Comparison of ENCODE assay signal across 22 cellular contexts in genomic region chr12:96099986-96100385, GRCh38.
DNase-seq lines count a peak whose midpoint lies in the region; ATAC-seq and TF ChIP-seq lines count a peak whose summit lies in the region.
"Had no signal": no experiment of that assay in that cellular context is flagged by ENCODE, and none has a peak within 500 bp of the region (broad histone marks: within the 10 kb centered on the region; RNA-seq: fewer than 3 reads in every experiment).

No MANE protein-coding gene starts in this region.

- H3K9ac ChIP-seq in OCI-LY3 (ENCODE audit: low read length), result no peak overlapping the region
- H3K9ac ChIP-seq: GM23248 had no signal

- H3K9me3 Mint-ChIP-seq in activated CD8-positive, alpha-beta memory T cell treated with anti-CD3 and anti-CD28 coated beads, Interleukin-2, amount 10 ng/mL, durations not matched to agents 7 days and 5 days (ENCODE audit: low read depth), result no peaks in the 10 kb centered on the region
- peaks cover 0 to 2% (median 0%) of the 10 kb centered on the region in 7 donors for H3K9me3 Mint-ChIP-seq in CD4-positive, CD25-positive, alpha-beta regulatory T cell

- no peaks in the 10 kb centered on the region for H4K20me1 ChIP-seq in OCI-LY3 (ENCODE audit: insufficient read depth, low read length)

- H3K27me3 ChIP-seq in CD4-positive, CD25-positive, alpha-beta regulatory T cell (ENCODE audit: control insufficient read depth, insufficient read depth, low read length), result no peaks in the 10 kb centered on the region
- H3K27me3 ChIP-seq in OCI-LY3 (ENCODE audit: low read depth, low read length), result no peaks in the 10 kb centered on the region
- H3K27me3 ChIP-seq in lower lobe of right lung (ENCODE audit: low read depth), result no peaks in the 10 kb centered on the region
- H3K27me3 ChIP-seq in SJCRH30, result no peaks in the 10 kb centered on the region
- H3K27me3 ChIP-seq: ovary, sigmoid colon, vagina had no signal

- TF ChIP-seq CTCF in OCI-LY3 (IDR thresholded peaks at IDR 0.05; ENCODE audit: low read depth, low read length) (no peak), lower lobe of right lung (IDR thresholded peaks at IDR 0.05) (peak; percentile 22)

- H3K36me3 ChIP-seq in CD4-positive, CD25-positive, alpha-beta regulatory T cell (ENCODE audit: control insufficient read depth, insufficient read depth, low read length), result no peaks in the 10 kb centered on the region
- H3K36me3 ChIP-seq in OCI-LY3 (replicated peaks; ENCODE audit: low read depth, low read length) (no peaks in the 10 kb centered on the region), lower lobe of right lung (no peaks in the 10 kb centered on the region), SJCRH30 (no peaks in the 10 kb centered on the region)
- H3K36me3 ChIP-seq: ovary, sigmoid colon, vagina had no signal

- peak; percentile 30 for ATAC-seq in activated CD8-positive, alpha-beta memory T cell treated with anti-CD3 and anti-CD28 coated beads, Interleukin-2, amount 10 ng/mL, durations not matched to agents 7 days and 5 days
- peak; percentile 62 to 63 for ATAC-seq in CD4-positive, CD25-positive, alpha-beta regulatory T cell (ENCODE audit: low read depth in 2 of 2)
- ATAC-seq in lower lobe of right lung (no peak), HG03280 (IDR thresholded peaks at IDR 0.05; ENCODE audit: unreplicated experiment) (no peak)
- ATAC-seq: PC-3 had no signal

- peak; percentile 41 for DNase-seq in activated CD8-positive, alpha-beta memory T cell treated with anti-CD3 and anti-CD28 coated beads, Interleukin-2, amount 10 ng/mL, durations not matched to agents 7 days and 5 days
- DNase-seq in activated CD8-positive, alpha-beta memory T cell treated with anti-CD3 and anti-CD28 coated beads, Interleukin-2, amount 50 U/mL, for 4 hours, result no peak
- peak in 2 of 3 donors; percentile 29 to 85 for DNase-seq in CD4-positive, CD25-positive, alpha-beta regulatory T cell
- DNase-seq in lower lobe of right lung (no peak), A172 (ENCODE audit: low spot score) (no peak), SJCRH30 (no peak)
- DNase-seq: ACHN; COR-L47; foreskin melanocyte; GM23248; NCI-H1092; NCI-H2081 treated with DMSO at 0.1 percent for 48 hours; NCI-H526; ovary; PC-3; sigmoid colon; stimulated activated CD4-positive, alpha-beta T cell treated with anti-CD3 and anti-CD28 coated beads, Interleukin-1b, Interleukin-23, amount 100 ng/mL, for 48 hours had no signal

- CTCF ChIA-PET in activated CD8-positive, alpha-beta memory T cell treated with anti-CD3 and anti-CD28 coated beads, Interleukin-2, amount 10 ng/mL, durations not matched to agents 7 days and 5 days (lab: Charles Lee), result interaction anchor here (0.6 to 1.2 kb wide), 3 partner anchors 36 to 272 kb away, joined by 3 to 4 read pairs (median 3); no protein-coding TSS in a partner anchor

- peaks cover 8% of the 10 kb centered on the region for H3K4me1 Mint-ChIP-seq in activated CD8-positive, alpha-beta memory T cell treated with anti-CD3 and anti-CD28 coated beads, Interleukin-2, amount 10 ng/mL, durations not matched to agents 7 days and 5 days
- H3K4me1 Mint-ChIP-seq in CD4-positive, CD25-positive, alpha-beta regulatory T cell, result peaks cover 7 to 67% (median 33%) of the 10 kb centered on the region in 4 donors

- no peaks in the 10 kb centered on the region for H3K27me3 Mint-ChIP-seq in activated CD8-positive, alpha-beta memory T cell treated with anti-CD3 and anti-CD28 coated beads, Interleukin-2, amount 10 ng/mL, durations not matched to agents 7 days and 5 days
- H3K27me3 Mint-ChIP-seq in CD4-positive, CD25-positive, alpha-beta regulatory T cell, result no peaks in the 10 kb centered on the region

- H3K36me3 Mint-ChIP-seq in activated CD8-positive, alpha-beta memory T cell treated with anti-CD3 and anti-CD28 coated beads, Interleukin-2, amount 10 ng/mL, durations not matched to agents 7 days and 5 days, result no peaks in the 10 kb centered on the region
- H3K36me3 Mint-ChIP-seq in CD4-positive, CD25-positive, alpha-beta regulatory T cell, result peaks cover 3% of the 10 kb centered on the region

- intact Hi-C loops in lower lobe of right lung (cut with DNase I), result no loop called here

- H3K27ac Mint-ChIP-seq in activated CD8-positive, alpha-beta memory T cell treated with anti-CD3 and anti-CD28 coated beads, Interleukin-2, amount 10 ng/mL, durations not matched to agents 7 days and 5 days, result peak overlapping the region; percentile 24
- H3K27ac Mint-ChIP-seq in CD4-positive, CD25-positive, alpha-beta regulatory T cell, result peak overlapping the region; percentile 80 to 83 (median 83)

- peak overlapping the region; percentile 28 for H3K27ac ChIP-seq in CD4-positive, CD25-positive, alpha-beta regulatory T cell (ENCODE audit: insufficient read depth, low read length, poor library complexity, severe bottlenecking)
- H3K27ac ChIP-seq in OCI-LY3 (ENCODE audit: low read length) (no peak overlapping the region), lower lobe of right lung (peak overlapping the region; percentile 1), SJCRH30 (no peak overlapping the region)
- H3K27ac ChIP-seq: epithelial cell of prostate, GM23248, ovary, sigmoid colon, SK-N-MC, vagina had no signal

- no peaks in the 10 kb centered on the region for H3K9me3 ChIP-seq in CD4-positive, CD25-positive, alpha-beta regulatory T cell (ENCODE audit: control insufficient read depth in 2 of 2, low read length in 2 of 2)
- no peaks in the 10 kb centered on the region for H3K9me3 ChIP-seq in OCI-LY3 (ENCODE audit: insufficient read depth, low read length)
- no peaks in the 10 kb centered on the region for H3K9me3 ChIP-seq in lower lobe of right lung
- no peaks in the 10 kb centered on the region for H3K9me3 ChIP-seq in SJCRH30 (replicated peaks)
- H3K9me3 ChIP-seq: ovary, sigmoid colon, vagina had no signal

- H2AFZ ChIP-seq in OCI-LY3 (ENCODE audit: low read depth, low read length), result peak overlapping the region; percentile 23; the same call in 1 of the 2 replicates
- H2AFZ ChIP-seq: GM23248 had no signal

- no peak overlapping the region for H3K4me3 Mint-ChIP-seq in activated CD8-positive, alpha-beta memory T cell treated with anti-CD3 and anti-CD28 coated beads, Interleukin-2, amount 10 ng/mL, durations not matched to agents 7 days and 5 days
- peak overlapping the region; percentile 60 to 85 (median 73) for H3K4me3 Mint-ChIP-seq in CD4-positive, CD25-positive, alpha-beta regulatory T cell

- H3K79me2 ChIP-seq in OCI-LY3 (ENCODE audit: low read length), result no peaks in the 10 kb centered on the region

- H3K4me2 ChIP-seq in OCI-LY3 (ENCODE audit: low read length), result no peak overlapping the region

- H3K4me1 ChIP-seq in CD4-positive, CD25-positive, alpha-beta regulatory T cell (ENCODE audit: control insufficient read depth, insufficient read depth, low read length, poor library complexity, severe bottlenecking), result peaks cover 45% of the 10 kb centered on the region
- no peaks in the 10 kb centered on the region for H3K4me1 ChIP-seq in OCI-LY3 (ENCODE audit: low read length)
- H3K4me1 ChIP-seq in lower lobe of right lung, result peaks cover 12% of the 10 kb centered on the region
- no peaks in the 10 kb centered on the region for H3K4me1 ChIP-seq in SJCRH30
- H3K4me1 ChIP-seq: sigmoid colon, vagina had no signal

- peak overlapping the region; percentile 58 for H3K4me3 ChIP-seq in CD4-positive, CD25-positive, alpha-beta regulatory T cell (ENCODE audit: low read depth, low read length)
- no peak overlapping the region for H3K4me3 ChIP-seq in OCI-LY3 (ENCODE audit: low read length)
- H3K4me3 ChIP-seq in lower lobe of right lung, result no peak overlapping the region
- no peak overlapping the region for H3K4me3 ChIP-seq in SJCRH30
- H3K4me3 ChIP-seq: GM23248, ovary, sigmoid colon, SK-N-MC, vagina had no signal

Comparison
In these comparisons a context has a peak if more than half of its experiments do, and no peak if none do; other contexts are left out.
1. DNase-seq: peak in activated CD8-positive, alpha-beta memory T cell treated with anti-CD3 and anti-CD28 coated beads, Interleukin-2, amount 10 ng/mL, durations not matched to agents 7 days and 5 days (single experiment) and CD4-positive, CD25-positive, alpha-beta regulatory T cell (2 of 3); none in activated CD8-positive, alpha-beta memory T cell treated with anti-CD3 and anti-CD28 coated beads, Interleukin-2, amount 50 U/mL, for 4 hours (single experiment), lower lobe of right lung (single experiment), A172 (single experiment) and SJCRH30 (0 of 2).
2. ATAC-seq: peak in activated CD8-positive, alpha-beta memory T cell treated with anti-CD3 and anti-CD28 coated beads, Interleukin-2, amount 10 ng/mL, durations not matched to agents 7 days and 5 days (single experiment) and CD4-positive, CD25-positive, alpha-beta regulatory T cell (2 of 2); none in lower lobe of right lung (0 of 2) and HG03280 (single experiment).
3. H3K27ac ChIP-seq: peak in CD4-positive, CD25-positive, alpha-beta regulatory T cell (single experiment) and lower lobe of right lung (single experiment); none in OCI-LY3 (single experiment) and SJCRH30 (single experiment).